ENCODE assay signal across 31 cellular contexts in genomic region chr5:60568646-60569045, GRCh38.
"Had no signal": no experiment of that assay in that cellular context is flagged by ENCODE, and none has a peak within 500 bp of the region (broad histone marks: within the 10 kb centered on the region; RNA-seq: fewer than 3 reads in every experiment).

No MANE protein-coding gene starts in this region.

- H3K27me3 ChIP-seq: brain microvascular endothelial cell had no signal

- ATAC-seq: activated CD8-positive, alpha-beta memory T cell treated with anti-CD3 and anti-CD28 coated beads, Interleukin-2, amount 10 ng/mL, durations not matched to agents 7 days and 5 days; activated naive CD8-positive, alpha-beta T cell treated with anti-CD3 and anti-CD28 coated beads, Interleukin-2, amount 50 U/mL, for 24 hours; Right ventricle myocardium inferior; SK-N-SH treated with all-trans-retinoic acid at 6 μM for 48 hours had no signal

- H3K27ac ChIP-seq: brain microvascular endothelial cell, PC-9, RWPE1, WERI-Rb-1 had no signal

- H3K27ac Mint-ChIP-seq: activated CD4-positive, alpha-beta memory T cell treated with anti-CD3 and anti-CD28 coated beads, Interleukin-2, amount 10 ng/mL, durations not matched to agents 7 days and 5 days; activated CD8-positive, alpha-beta memory T cell treated with anti-CD3 and anti-CD28 coated beads, Interleukin-2, amount 10 ng/mL, durations not matched to agents 7 days and 5 days; activated naive CD4-positive, alpha-beta T cell treated with anti-CD3 and anti-CD28 coated beads, Interleukin-2, amount 10 ng/mL, durations not matched to agents 7 days and 5 days; activated naive CD8-positive, alpha-beta T cell; activated naive CD8-positive, alpha-beta T cell treated with anti-CD3 and anti-CD28 coated beads, Interleukin-2, amount 50 U/mL, for 24 hours had no signal

- H3K27me3 Mint-ChIP-seq: activated CD4-positive, alpha-beta memory T cell treated with anti-CD3 and anti-CD28 coated beads, Interleukin-2, amount 10 ng/mL, durations not matched to agents 7 days and 5 days; activated CD8-positive, alpha-beta memory T cell treated with anti-CD3 and anti-CD28 coated beads, Interleukin-2, amount 10 ng/mL, durations not matched to agents 7 days and 5 days; activated naive CD4-positive, alpha-beta T cell treated with anti-CD3 and anti-CD28 coated beads, Interleukin-2, amount 10 ng/mL, durations not matched to agents 7 days and 5 days; activated naive CD8-positive, alpha-beta T cell; activated naive CD8-positive, alpha-beta T cell treated with anti-CD3 and anti-CD28 coated beads, Interleukin-2, amount 50 U/mL, for 24 hours had no signal

- H3K4me2 ChIP-seq: PC-9 had no signal

- H3K36me3 Mint-ChIP-seq: activated CD8-positive, alpha-beta memory T cell treated with anti-CD3 and anti-CD28 coated beads, Interleukin-2, amount 10 ng/mL, durations not matched to agents 7 days and 5 days; activated naive CD4-positive, alpha-beta T cell treated with anti-CD3 and anti-CD28 coated beads, Interleukin-2, amount 10 ng/mL, durations not matched to agents 7 days and 5 days; activated naive CD8-positive, alpha-beta T cell had no signal

- FAIRE-seq: RCC 7860 had no signal

- DNase-seq: activated CD4-positive, alpha-beta memory T cell treated with anti-CD3 and anti-CD28 coated beads, Interleukin-2, amount 10 ng/mL, durations not matched to agents 7 days and 5 days; activated CD4-positive, alpha-beta T cell treated with anti-CD3 and anti-CD28 coated beads for 1 hour; activated CD4-positive, alpha-beta T cell treated with anti-CD3 and anti-CD28 coated beads for 48 hours; activated CD4-positive, CD25-positive, alpha-beta regulatory T cell; activated CD8-positive, alpha-beta memory T cell treated with anti-CD3 and anti-CD28 coated beads for 24 hours; activated CD8-positive, alpha-beta memory T cell treated with anti-CD3 and anti-CD28 coated beads, Interleukin-2, amount 10 ng/mL, durations not matched to agents 7 days and 5 days; activated CD8-positive, alpha-beta memory T cell treated with anti-CD3 and anti-CD28 coated beads, Interleukin-2, amount 50 U/mL, for 48 hours; activated effector memory CD4-positive, alpha-beta T cell treated with Interleukin-2 at 50 U/mL for 16 hours; activated naive CD4-positive, alpha-beta T cell treated with anti-CD3 and anti-CD28 coated beads, Interleukin-2, amount 10 ng/mL, durations not matched to agents 7 days and 5 days; activated naive CD8-positive, alpha-beta T cell treated with anti-CD3 and anti-CD28 coated beads, Interleukin-2, amount 50 U/mL, for 24 hours; activated T-cell treated with anti-CD3 and anti-CD28 coated beads, Interleukin-2, amount 50 U/mL, for 48 hours; aorta; brain microvascular endothelial cell; central memory CD4-positive, alpha-beta T cell; NCI-H1092; NCI-H1436 treated with DMSO at 0.1 percent for 48 hours; NCI-H1694 treated with DMSO at 0.1 percent for 48 hours; NCI-H2029; NCI-H345; NCI-H524 treated with DMSO at 0.1 percent for 48 hours; PC-9; SIG-M5; T-helper 1 cell; T-helper 2 cell; T1000; WERI-Rb-1 had no signal

- H3K36me3 ChIP-seq: brain microvascular endothelial cell, WERI-Rb-1 had no signal

- H3K4me1 Mint-ChIP-seq: activated CD4-positive, alpha-beta memory T cell treated with anti-CD3 and anti-CD28 coated beads, Interleukin-2, amount 10 ng/mL, durations not matched to agents 7 days and 5 days; activated CD8-positive, alpha-beta memory T cell treated with anti-CD3 and anti-CD28 coated beads, Interleukin-2, amount 10 ng/mL, durations not matched to agents 7 days and 5 days; activated naive CD4-positive, alpha-beta T cell treated with anti-CD3 and anti-CD28 coated beads, Interleukin-2, amount 10 ng/mL, durations not matched to agents 7 days and 5 days; activated naive CD8-positive, alpha-beta T cell treated with anti-CD3 and anti-CD28 coated beads, Interleukin-2, amount 50 U/mL, for 24 hours had no signal

- H2AFZ ChIP-seq: PC-9 had no signal

- H3K4me3 ChIP-seq: PC-9 had no signal

- H3K4me3 Mint-ChIP-seq: activated CD4-positive, alpha-beta memory T cell treated with anti-CD3 and anti-CD28 coated beads, Interleukin-2, amount 10 ng/mL, durations not matched to agents 7 days and 5 days; activated CD8-positive, alpha-beta memory T cell treated with anti-CD3 and anti-CD28 coated beads, Interleukin-2, amount 10 ng/mL, durations not matched to agents 7 days and 5 days; activated naive CD4-positive, alpha-beta T cell treated with anti-CD3 and anti-CD28 coated beads, Interleukin-2, amount 10 ng/mL, durations not matched to agents 7 days and 5 days; activated naive CD8-positive, alpha-beta T cell; activated naive CD8-positive, alpha-beta T cell treated with anti-CD3 and anti-CD28 coated beads, Interleukin-2, amount 50 U/mL, for 24 hours had no signal
